In genomic region chr14:50001146-50001998, GRCh38 we compare ENCODE assay signal across 7 cellular contexts.
DNase-seq lines count a peak whose midpoint lies in the region; ATAC-seq, FAIRE-seq and TF ChIP-seq lines count a peak whose summit lies in the region.

No MANE protein-coding gene starts in this region.

- 65 to 83% (median 73%) methylated on average over 6 to 23 of the region's 23 CpGs for WGBS in adrenal gland, 4 donors

- H3K9me3 ChIP-seq in adrenal gland (replicated peaks in 1 of 3) = no peaks in the 10 kb centered on the region
- H3K9me3 ChIP-seq in kidney (ENCODE audit: control insufficient read depth in 1 of 2, low read length in 2 of 2) = no peaks in the 10 kb centered on the region

- H3K27ac ChIP-seq in adrenal gland (peak overlapping the region in 3 of 5 donors; percentile 67 to 86 (median 85)), kidney (ENCODE audit: low read depth in 2 of 2, low read length in 2 of 2) (peak overlapping the region; percentile 93 to 96)

- peak; percentile 38 to 74 for DNase-seq in SW 1271 (lab: John Stamatoyannopoulos, UW)
- no peak for DNase-seq in adrenal gland
- DNase-seq in kidney = peak; percentile 83
- peak; percentile 54 to 74 for DNase-seq in stimulated activated CD4-positive, alpha-beta T cell treated with anti-CD3 and anti-CD28 coated beads, Interleukin-4, amount 100 ng/mL, for 4 hours
- DNase-seq in D721Med (ENCODE audit: insufficient read length, low spot score) = no peak

- H3K4me3 ChIP-seq in adrenal gland (no peak overlapping the region), kidney (ENCODE audit: low read length in 2 of 2) (peak overlapping the region in 1 of 2 donors; percentile 51)

- intact Hi-C loops in adrenal gland (cut with DNase I) = loop anchor here (5.0 to 10.0 kb wide), 2 partner anchors 56 to 107 kb away; partner anchors contain the start of gene ARF6 (in 2 of the 2)
- intact Hi-C loops in kidney (cut with DNase I) = no loop called here

- H3K4me1 ChIP-seq in adrenal gland (replicated peaks in 1 of 2) = peaks cover 25 to 44% of the 10 kb centered on the region in 2 donors
- peaks cover 33 to 36% of the 10 kb centered on the region in 2 donors for H3K4me1 ChIP-seq in kidney (ENCODE audit: control insufficient read depth in 1 of 2, insufficient read depth in 1 of 2, low read depth in 1 of 2, low read length in 2 of 2)

- peak overlapping the region; percentile 20 to 83 for H3K9ac ChIP-seq in kidney (ENCODE audit: low read length in 2 of 2)

- FAIRE-seq in kidney (lab: Jason Lieb, UNC) (no peak), D721Med (lab: Jason Lieb, UNC) (no peak)

- peak; percentile 61 for TF ChIP-seq POLR2A in GM18526 (IDR thresholded peaks at IDR 0.05; ENCODE audit: extremely low read depth, insufficient read length)
- TF ChIP-seq POLR2A in adrenal gland (IDR thresholded peaks at IDR 0.05) = no peak

- H3K36me3 ChIP-seq in adrenal gland (replicated peaks in 1 of 2) (no peaks in the 10 kb centered on the region), kidney (ENCODE audit: control insufficient read depth in 1 of 2, insufficient read depth in 2 of 2, low read length in 2 of 2) (no peaks in the 10 kb centered on the region)

- TF ChIP-seq CTCF in adrenal gland (IDR thresholded peaks at IDR 0.05) (no peak), kidney (IDR thresholded peaks at IDR 0.05; ENCODE audit: borderline replicate concordance, extremely low read depth, insufficient read depth) (no peak), D721Med (IDR thresholded peaks at IDR 0.05; ENCODE audit: insufficient read depth, missing control alignments) (no peak)

- ATAC-seq in HG03378 (IDR thresholded peaks at IDR 0.05; ENCODE audit: unreplicated experiment) = peak; percentile 17

- no peaks in the 10 kb centered on the region for H3K27me3 ChIP-seq in adrenal gland

Comparison
In these comparisons a context has a peak if more than half of its experiments do, and no peak if none do; other contexts are left out.
1. DNase-seq: peak in SW 1271 (2 of 2), kidney (single experiment) and stimulated activated CD4-positive, alpha-beta T cell treated with anti-CD3 and anti-CD28 coated beads, Interleukin-4, amount 100 ng/mL, for 4 hours (2 of 2); none in adrenal gland (0 of 7) and D721Med (single experiment).